10 cellular contexts compared by ENCODE assay signal in the genomic region with DNA sequence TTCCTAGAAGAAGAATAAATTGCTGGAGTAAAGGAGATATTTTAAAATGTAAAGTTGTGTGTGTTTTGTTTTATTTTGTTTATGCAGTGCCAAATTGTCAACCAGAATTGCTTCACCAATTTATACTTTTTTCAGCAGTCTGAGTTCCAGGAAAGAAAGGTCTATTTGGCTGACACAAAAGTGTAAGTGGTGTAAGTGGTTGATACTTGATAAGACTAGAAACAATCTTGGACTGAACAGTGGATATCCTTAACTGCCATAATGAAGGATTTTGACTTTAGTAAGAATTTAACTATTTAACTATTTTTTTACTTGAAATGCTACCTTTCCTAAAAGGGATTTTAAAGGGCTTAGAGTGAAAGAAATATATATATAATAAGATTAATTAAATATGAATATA. TPM values are rescaled to one million over a fixed set of nuclear protein-coding genes. Genes with fewer than 3 reads are reported as not detected.
"Had no signal": no experiment of that assay in that cellular context is flagged by ENCODE, and none has a peak within 500 bp of the region (broad histone marks: within the 10 kb centered on the region; RNA-seq: fewer than 3 reads in every experiment).

No MANE protein-coding gene starts in this region.

- H3K9ac ChIP-seq: GM23248 had no signal

- H3K9me3 ChIP-seq: HAP-1 had no signal

- H3K4me3 ChIP-seq: GM23248, HAP-1 had no signal

- H3K4me1 ChIP-seq: HAP-1 had no signal

- H3K36me3 ChIP-seq: HAP-1 had no signal

- FAIRE-seq: HepG2 had no signal

- ATAC-seq: HCT116, HepG2 had no signal

- DNase-seq: GM23248, GOT3, H7, HFFc6, KBM-7 had no signal

- H2AFZ ChIP-seq: GM23248 had no signal

- H3K27ac ChIP-seq: GM23248, HL-60 had no signal

RNA-seq across cellular contexts. Expression of a gene that starts 37.8 kb away (rescaled TPM):
- total RNA-seq: GM23248, HepG2, HFFc6 had no signal
- polyA plus RNA-seq: GM23248, IgD-negative memory B cell had no signal

RNA-seq across cellular contexts. Expression of a gene that starts 43.9 kb away (rescaled TPM):
- polyA plus RNA-seq: IgD-negative memory B cell had no signal
